ENCODE assay signal across 16 cellular contexts in the genomic region with DNA sequence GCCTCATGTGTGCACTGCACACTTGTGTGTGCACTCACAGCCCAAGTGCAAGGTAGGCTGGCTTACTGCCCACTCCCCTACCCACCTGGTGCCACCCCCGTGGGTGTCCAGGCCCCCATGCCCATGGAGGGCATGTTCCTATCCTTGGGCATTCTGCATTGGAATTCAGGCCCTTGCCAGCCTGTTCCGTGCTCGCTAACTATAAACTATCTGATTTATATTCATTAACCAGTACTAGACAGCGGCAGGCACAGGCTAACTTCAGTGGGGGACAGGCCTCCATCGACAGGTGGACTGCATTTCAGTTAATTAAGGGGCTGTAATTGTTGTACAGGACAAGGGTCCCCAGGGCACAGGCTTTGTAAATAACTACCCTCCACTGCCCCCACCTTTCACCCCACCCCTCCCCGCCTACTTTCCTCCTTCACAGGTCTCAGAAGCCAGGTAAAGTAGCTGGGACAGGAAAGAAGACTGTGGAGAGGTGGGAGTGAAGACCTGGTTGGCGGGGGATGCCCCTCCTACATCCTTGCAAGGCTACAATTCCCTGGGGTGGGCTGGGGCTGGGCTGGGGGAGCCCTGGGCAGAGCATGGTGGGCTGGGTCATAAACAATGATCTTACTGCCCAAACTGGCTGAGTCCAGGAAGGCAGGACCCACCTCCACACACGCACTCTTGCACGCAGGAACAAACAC.
"Had no signal": no experiment of that assay in that cellular context is flagged by ENCODE, and none has a peak within 500 bp of the region (broad histone marks: within the 10 kb centered on the region; RNA-seq: fewer than 3 reads in every experiment).

No MANE protein-coding gene starts in this region.

- H3K36me3 ChIP-seq: esophagus squamous epithelium, heart right ventricle, ovary, thyroid gland had no signal

- H3K9me3 ChIP-seq: esophagus squamous epithelium, heart right ventricle, ovary, thyroid gland had no signal

- H3K4me1 ChIP-seq: esophagus squamous epithelium, heart right ventricle, thyroid gland had no signal

- H3K27ac ChIP-seq: esophagus squamous epithelium, heart right ventricle, ovary, thyroid gland had no signal

- DNase-seq: activated B cell treated with CpG ODN at 0.5 μM for 24 hours; activated CD4-positive, alpha-beta memory T cell treated with anti-CD3 and anti-CD28 coated beads, Interleukin-2, amount 10 ng/mL, durations not matched to agents 7 days and 5 days; activated CD4-positive, alpha-beta T cell treated with anti-CD3 and anti-CD28 coated beads for 4 hours; activated CD8-positive, alpha-beta memory T cell treated with anti-CD3 and anti-CD28 coated beads, Interleukin-2, amount 10 ng/mL, durations not matched to agents 7 days and 5 days; activated naive CD4-positive, alpha-beta T cell treated with Interleukin-2 at 50 U/mL for 16 hours; activated naive CD8-positive, alpha-beta T cell treated with anti-CD3 and anti-CD28 coated beads, Interleukin-2, amount 10 ng/mL, durations not matched to agents 7 days and 5 days; amygdala; caudate nucleus; effector memory CD8-positive, alpha-beta T cell; esophagus squamous epithelium; heart right ventricle; immature natural killer cell; ovary; stimulated activated naive CD4-positive, alpha-beta T cell; thyroid gland had no signal

- H3K27me3 ChIP-seq: ovary, thyroid gland had no signal

- H3K4me3 ChIP-seq: esophagus squamous epithelium, heart right ventricle, lung, ovary, thyroid gland had no signal

- ATAC-seq: activated CD8-positive, alpha-beta memory T cell treated with anti-CD3 and anti-CD28 coated beads, Interleukin-2, amount 10 ng/mL, durations not matched to agents 7 days and 5 days; effector memory CD8-positive, alpha-beta T cell; heart right ventricle had no signal
